1 cellular context compared by ENCODE assay signal in the genomic region with DNA sequence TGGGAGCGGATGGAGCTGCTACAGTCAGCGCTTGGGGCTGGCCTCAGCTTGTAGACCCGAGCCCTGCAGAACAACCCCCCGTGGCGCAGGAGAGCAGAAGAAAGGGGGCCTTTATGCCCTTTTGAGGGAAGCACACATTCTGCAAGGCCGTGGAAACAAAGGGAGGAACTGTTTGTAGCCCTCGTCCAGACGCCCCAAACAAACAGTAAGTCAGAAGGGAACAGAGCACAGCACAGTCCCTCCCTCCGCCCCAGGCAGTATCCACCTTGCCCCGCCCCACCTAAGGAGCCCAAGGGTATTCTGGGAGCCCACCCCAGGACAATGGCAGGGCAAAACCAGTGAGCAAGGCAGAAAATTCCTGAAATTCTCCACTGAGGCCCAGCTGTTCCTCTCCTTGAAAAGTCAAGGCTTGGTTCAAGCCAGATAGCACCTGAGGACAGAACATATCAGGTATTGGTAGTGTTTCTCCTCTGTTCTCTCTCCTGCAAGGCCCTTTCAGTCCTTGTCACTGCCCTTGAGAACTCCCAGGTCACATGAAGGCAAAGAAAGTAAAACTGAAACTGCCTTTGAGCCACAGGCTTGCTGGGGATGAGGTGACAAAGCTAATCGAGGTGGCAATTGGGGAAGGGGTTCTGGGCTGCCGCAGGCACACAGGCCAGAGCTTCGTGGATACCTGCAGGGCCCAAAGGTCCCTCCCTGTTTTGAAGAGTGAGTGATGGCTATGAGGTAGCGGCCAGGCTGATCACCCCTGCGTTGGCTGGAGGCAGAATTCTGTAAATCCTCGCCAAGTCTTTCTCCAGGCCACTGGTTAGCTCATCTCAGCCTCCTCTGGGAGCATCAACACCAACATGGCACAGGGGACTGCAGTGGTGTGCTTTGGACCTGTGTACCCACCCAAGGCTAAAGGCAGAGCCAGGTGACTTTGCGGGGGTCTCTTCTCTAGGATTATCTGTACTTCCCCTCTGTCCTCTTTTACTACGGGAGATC.
TF ChIP-seq lines count a peak whose summit lies in the region.

No MANE protein-coding gene starts in this region.

TF ChIP-seq in HepG2, 621 proteins besides CTCF, POLR2A, EP300 and RAD21 (continued from another document):
- TF ChIP-seq, protein P1, sequence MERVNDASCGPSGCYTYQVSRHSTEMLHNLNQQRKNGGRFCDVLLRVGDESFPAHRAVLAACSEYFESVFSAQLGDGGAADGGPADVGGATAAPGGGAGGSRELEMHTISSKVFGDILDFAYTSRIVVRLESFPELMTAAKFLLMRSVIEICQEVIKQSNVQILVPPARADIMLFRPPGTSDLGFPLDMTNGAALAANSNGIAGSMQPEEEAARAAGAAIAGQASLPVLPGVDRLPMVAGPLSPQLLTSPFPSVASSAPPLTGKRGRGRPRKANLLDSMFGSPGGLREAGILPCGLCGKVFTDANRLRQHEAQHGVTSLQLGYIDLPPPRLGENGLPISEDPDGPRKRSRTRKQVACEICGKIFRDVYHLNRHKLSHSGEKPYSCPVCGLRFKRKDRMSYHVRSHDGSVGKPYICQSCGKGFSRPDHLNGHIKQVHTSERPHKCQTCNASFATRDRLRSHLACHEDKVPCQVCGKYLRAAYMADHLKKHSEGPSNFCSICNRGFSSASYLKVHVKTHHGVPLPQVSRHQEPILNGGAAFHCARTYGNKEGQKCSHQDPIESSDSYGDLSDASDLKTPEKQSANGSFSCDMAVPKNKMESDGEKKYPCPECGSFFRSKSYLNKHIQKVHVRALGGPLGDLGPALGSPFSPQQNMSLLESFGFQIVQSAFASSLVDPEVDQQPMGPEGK (CRISPR knock-in tag; IDR thresholded peaks at IDR 0.05): peak; percentile 68
- peak; percentile 83; the same call in 1 of the 2 replicates for TF ChIP-seq GTF3A (CRISPR knock-in tag; conservative IDR thresholded peaks at IDR 0.05)
- peak; percentile 12; the same call in 1 of the 2 replicates for TF ChIP-seq HDAC2 (CRISPR knock-in tag; IDR thresholded peaks at IDR 0.05)
- TF ChIP-seq ZNF878 (CRISPR knock-in tag; IDR thresholded peaks at IDR 0.05): peak; percentile 23; the same call in 1 of the 2 replicates
- peak; percentile 66 for TF ChIP-seq ZFY (CRISPR knock-in tag; IDR thresholded peaks at IDR 0.05)
- TF ChIP-seq SP4 (CRISPR knock-in tag; IDR thresholded peaks at IDR 0.05): peak; percentile 52; the same call in 1 of the 2 replicates
- peak; percentile 21; the same call in 1 of the 2 replicates for TF ChIP-seq REPIN1 (CRISPR knock-in tag; IDR thresholded peaks at IDR 0.05; ENCODE audit: borderline replicate concordance, low read depth)
- TF ChIP-seq CREBL2 (CRISPR knock-in tag; IDR thresholded peaks at IDR 0.05; ENCODE audit: borderline replicate concordance): peak; percentile 73; the same call in 1 of the 2 replicates
- TF ChIP-seq ZNF343 (CRISPR knock-in tag; IDR thresholded peaks at IDR 0.05): peak; percentile 82; the same call in 1 of the 2 replicates
- 0 out of 2 replicates have a peak, but pooled peaks have one; percentile 6 for TF ChIP-seq ZNF333 (CRISPR knock-in tag; IDR thresholded peaks at IDR 0.05; ENCODE audit: borderline replicate concordance)
- TF ChIP-seq POLR2AphosphoS5 (IDR thresholded peaks at IDR 0.05; ENCODE audit: low read depth, low read length): 0 out of 2 replicates have a peak, but pooled peaks have one; percentile 44
- 0 out of 2 replicates have a peak, but pooled peaks have one; percentile 10 for TF ChIP-seq HNF4G (IDR thresholded peaks at IDR 0.05; ENCODE audit: borderline replicate concordance, low read depth, low read length)
- peak; percentile 6; the same call in 1 of the 2 replicates for TF ChIP-seq HNF4G (CRISPR knock-in tag; IDR thresholded peaks at IDR 0.05; ENCODE audit: borderline replicate concordance, low read depth)
- TF ChIP-seq IKZF5 (CRISPR knock-in tag; IDR thresholded peaks at IDR 0.05): 0 out of 2 replicates have a peak, but pooled peaks have one; percentile 11
- TF ChIP-seq U2AF2 (IDR thresholded peaks at IDR 0.05; ENCODE audit: low read depth, low read length): no peak
- TF ChIP-seq AKNA (CRISPR knock-in tag; IDR thresholded peaks at IDR 0.05; ENCODE audit: borderline replicate concordance): no peak
- TF ChIP-seq YEATS4 (CRISPR knock-in tag; IDR thresholded peaks at IDR 0.05; ENCODE audit: borderline replicate concordance): peak; percentile 73
- TF ChIP-seq ZIK1 (CRISPR knock-in tag; IDR thresholded peaks at IDR 0.05; ENCODE audit: borderline replicate concordance, low read depth): no peak
- no peak; the same call in 1 of the 2 replicates for TF ChIP-seq PITX1 (CRISPR knock-in tag; IDR thresholded peaks at IDR 0.05)
